ENCODE assay signal across 1 cellular context in genomic region chr3:143001369-143002082, GRCh38.
TF ChIP-seq lines count a peak whose summit lies in the region.

Gene U2SURP, plus strand, starts transcription at chr3:143001570. Its CDS starts 59 bp downstream, at chr3:143001629.

TF ChIP-seq in HCT116, 20 proteins besides CTCF, POLR2A, EP300 and RAD21 (continued from another document):
- no peak for TF ChIP-seq REST (IDR thresholded peaks at IDR 0.05; ENCODE audit: low read depth)
- TF ChIP-seq SIN3A (IDR thresholded peaks at IDR 0.05; ENCODE audit: low read depth) = peak; percentile 81
- no peak for TF ChIP-seq CEBPB (IDR thresholded peaks at IDR 0.05; ENCODE audit: low read depth)
- no peak for TF ChIP-seq ATF3 (IDR thresholded peaks at IDR 0.05)
- TF ChIP-seq ZFX (IDR thresholded peaks at IDR 0.05) = peak; percentile 99
